ENCODE assay signal across 16 cellular contexts in genomic region chr15:52417957-52418356, GRCh38.
DNase-seq lines count a peak whose midpoint lies in the region; TF ChIP-seq lines count a peak whose summit lies in the region.
"Had no signal": no experiment of that assay in that cellular context is flagged by ENCODE, and none has a peak within 500 bp of the region (broad histone marks: within the 10 kb centered on the region; RNA-seq: fewer than 3 reads in every experiment).

No MANE protein-coding gene starts in this region.

- no peak overlapping the region for H3K4ac ChIP-seq in mesenchymal stem cell (ENCODE audit: low read depth in 1 of 2, low read length in 2 of 2)

- no peaks in the 10 kb centered on the region for H4K20me1 ChIP-seq in OCI-LY3 (ENCODE audit: insufficient read depth, low read length)
- H4K20me1 ChIP-seq: BLaER1 treated with 17β-estradiol and CSF1 and Interleukin-3, amounts not matched to agents 10 nM and 100 nM had no signal

- no peaks in the 10 kb centered on the region for H3K79me2 ChIP-seq in OCI-LY3 (ENCODE audit: low read length)

- H3K27me3 ChIP-seq in OCI-LY3 (ENCODE audit: low read depth, low read length): no peaks in the 10 kb centered on the region
- no peaks in the 10 kb centered on the region for H3K27me3 ChIP-seq in mesenchymal stem cell (ENCODE audit: control insufficient read depth in 1 of 2, insufficient read depth in 1 of 2, low read length in 2 of 2)
- H3K27me3 ChIP-seq: BLaER1 treated with 17β-estradiol and CSF1 and Interleukin-3, amounts not matched to agents 10 nM and 100 nM; MG63; SJSA1 had no signal

- H3K9me3 ChIP-seq in OCI-LY3 (ENCODE audit: insufficient read depth, low read length) (no peaks in the 10 kb centered on the region; the same call in 1 of the 2 replicates), mesenchymal stem cell (ENCODE audit: control insufficient read depth, low read length) (peaks cover 3% of the 10 kb centered on the region)
- H3K9me3 ChIP-seq: BLaER1 treated with 17β-estradiol and CSF1 and Interleukin-3, amounts not matched to agents 10 nM and 100 nM; SJSA1 had no signal

- no peak for TF ChIP-seq CTCF in OCI-LY3 (IDR thresholded peaks at IDR 0.05; ENCODE audit: low read depth, low read length)

- no peak overlapping the region for H4K8ac ChIP-seq in mesenchymal stem cell (ENCODE audit: low read length)

- peak overlapping the region; percentile 6; the same call in 1 of the 2 replicates for H3K4me2 ChIP-seq in OCI-LY3 (ENCODE audit: low read length)
- H3K4me2 ChIP-seq in mesenchymal stem cell (ENCODE audit: low read length, poor library complexity, severe bottlenecking): no peak overlapping the region
- H3K4me2 ChIP-seq: BLaER1 treated with 17β-estradiol and CSF1 and Interleukin-3, amounts not matched to agents 10 nM and 100 nM had no signal

- no peak overlapping the region for H2BK5ac ChIP-seq in mesenchymal stem cell (ENCODE audit: low read depth, low read length, poor library complexity, severe bottlenecking)

- no peak overlapping the region for H2AFZ ChIP-seq in OCI-LY3 (ENCODE audit: low read depth, low read length)
- H2AFZ ChIP-seq in mesenchymal stem cell (ENCODE audit: low read depth, low read length): no peak overlapping the region

- WGBS in mesenchymal stem cell: 60% methylated on average over 2 of the region's 2 CpGs

- H2BK120ac ChIP-seq in mesenchymal stem cell (ENCODE audit: low read depth, low read length): no peak overlapping the region

- H3K27ac ChIP-seq in OCI-LY3 (ENCODE audit: low read length) (peak overlapping the region; percentile 37), mesenchymal stem cell (ENCODE audit: low read length, poor library complexity, severe bottlenecking) (no peak overlapping the region)
- H3K27ac ChIP-seq: BLaER1 treated with 17β-estradiol and CSF1 and Interleukin-3, amounts not matched to agents 10 nM and 100 nM; SJSA1 had no signal

- H3K79me1 ChIP-seq in mesenchymal stem cell (replicated peaks; ENCODE audit: low read length, poor library complexity, severe bottlenecking): peaks cover 1% of the 10 kb centered on the region

- no peak overlapping the region for H4K91ac ChIP-seq in mesenchymal stem cell (ENCODE audit: low read length)

- TF ChIP-seq POLR2A in erythroblast (IDR thresholded peaks at IDR 0.05; ENCODE audit: low read length): no peak

- no peak overlapping the region for H3K14ac ChIP-seq in mesenchymal stem cell (ENCODE audit: low read length in 2 of 2)

- H2BK12ac ChIP-seq in mesenchymal stem cell (ENCODE audit: low read length in 2 of 2): no peak overlapping the region

- peaks cover 53% of the 10 kb centered on the region for H3K4me1 ChIP-seq in OCI-LY3 (ENCODE audit: low read length)
- H3K4me1 ChIP-seq in mesenchymal stem cell (ENCODE audit: control insufficient read depth, insufficient read depth, low read depth, low read length): peaks cover 2% of the 10 kb centered on the region

- no peak overlapping the region for H2BK15ac ChIP-seq in mesenchymal stem cell (ENCODE audit: low read depth, poor library complexity, severe bottlenecking)

- no peak overlapping the region for H3K23ac ChIP-seq in mesenchymal stem cell (ENCODE audit: low read length in 2 of 2)

- H2AK5ac ChIP-seq in mesenchymal stem cell (ENCODE audit: low read length, severe bottlenecking): no peak overlapping the region

- H3K9ac ChIP-seq in OCI-LY3 (ENCODE audit: low read length): no peak overlapping the region
- H3K9ac ChIP-seq in mesenchymal stem cell (ENCODE audit: low read length): peak overlapping the region; percentile 8
- H3K9ac ChIP-seq: BLaER1 treated with 17β-estradiol and CSF1 and Interleukin-3, amounts not matched to agents 10 nM and 100 nM had no signal

- DNase-seq in DMS79 (lab: John Stamatoyannopoulos, UW) (peak; percentile 10), dermis microvascular lymphatic vessel endothelial cell (ENCODE audit: low read depth in 2 of 2) (peak; percentile 41 to 62), mesenchymal stem cell (no peak), erythroblast (lab: John Stamatoyannopoulos, UW) (no peak), AG20443 (ENCODE audit: low spot score) (no peak), NCI-H510A treated with DMSO at 0.1 percent for 48 hours (lab: John Stamatoyannopoulos, UW) (no peak), middle frontal gyrus (ENCODE audit: extremely low spot score, low spot score) (no peak)
- DNase-seq: CD4-positive, alpha-beta memory T cell; MG63; NCI-H1417; NCI-H1694 treated with DMSO at 0.1 percent for 48 hours; NCI-H2081 treated with DMSO at 0.1 percent for 48 hours; NCI-H446 treated with DMSO at 0.1 percent for 48 hours had no signal

- H3K18ac ChIP-seq in mesenchymal stem cell (ENCODE audit: low read depth in 1 of 2, low read length in 2 of 2): no peak overlapping the region

- H3K4me3 ChIP-seq in OCI-LY3 (ENCODE audit: low read length) (0 out of 2 replicates have a peak overlapping the region, but pooled peaks have one; percentile 3), mesenchymal stem cell (ENCODE audit: insufficient read depth in 1 of 2, low read depth in 1 of 2, low read length in 2 of 2) (no peak overlapping the region)
- H3K4me3 ChIP-seq: BLaER1 treated with 17β-estradiol and CSF1 and Interleukin-3, amounts not matched to agents 10 nM and 100 nM; MG63; SJSA1 had no signal

- peaks cover 21% of the 10 kb centered on the region for H3K36me3 ChIP-seq in OCI-LY3 (replicated peaks; ENCODE audit: low read depth, low read length)
- peaks cover 3 to 36% of the 10 kb centered on the region in 2 experiments for H3K36me3 ChIP-seq in mesenchymal stem cell (ENCODE audit: control insufficient read depth in 1 of 2, insufficient read depth in 2 of 2, low read depth in 1 of 2, low read length in 2 of 2)
- H3K36me3 ChIP-seq: MG63 had no signal

Comparison
In these comparisons a context has a peak if more than half of its experiments do, and no peak if none do; other contexts are left out.
1. DNase-seq: peak in DMS79 (single experiment) and dermis microvascular lymphatic vessel endothelial cell (2 of 2); none in mesenchymal stem cell (single experiment), erythroblast (0 of 2), AG20443 (single experiment), NCI-H510A treated with DMSO at 0.1 percent for 48 hours (single experiment) and middle frontal gyrus (single experiment).